In the genomic region with DNA sequence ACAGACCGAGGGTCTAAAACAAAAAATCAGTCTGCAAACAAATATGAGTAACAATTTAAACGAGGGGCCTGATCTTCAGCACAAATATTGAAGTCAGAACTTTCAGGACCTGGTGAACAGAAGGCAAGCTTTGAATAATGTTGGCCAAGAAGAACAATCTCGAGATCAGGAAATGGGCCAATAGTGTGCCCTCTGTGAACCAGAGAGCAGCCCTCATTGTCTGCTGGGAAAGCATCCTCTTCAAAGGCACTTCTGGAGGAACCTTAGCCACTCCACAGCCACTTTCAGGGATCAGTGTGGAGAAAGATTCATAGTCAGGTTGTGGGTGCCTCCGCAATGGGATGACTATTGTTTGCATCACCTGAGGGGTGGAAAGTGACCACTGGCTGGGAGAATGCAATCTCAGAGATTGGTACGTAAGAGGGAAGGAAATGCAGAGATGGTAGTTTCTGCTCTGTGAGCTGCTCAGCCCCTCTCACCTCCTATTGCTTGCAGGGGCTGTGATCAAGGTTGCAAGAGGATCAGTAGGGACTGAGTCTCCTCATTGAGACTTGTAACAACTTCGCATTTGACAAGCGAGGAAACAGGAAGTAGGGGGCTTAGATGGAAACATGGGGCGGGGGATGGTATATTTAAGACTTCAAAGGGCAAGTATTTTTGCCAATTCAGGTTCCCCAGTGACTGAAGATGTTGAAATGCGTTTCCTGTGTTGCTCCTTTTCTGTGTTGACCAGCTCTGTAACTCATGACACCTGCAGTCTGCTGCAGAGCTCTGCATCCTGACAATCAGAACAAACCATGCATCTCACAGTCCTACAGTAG, we compare ENCODE assay signal across 8 cellular contexts. TPM values are rescaled to one million over a fixed set of nuclear protein-coding genes. Genes with fewer than 3 reads are reported as not detected.
DNase-seq lines count a peak whose midpoint lies in the region; ATAC-seq, FAIRE-seq and TF ChIP-seq lines count a peak whose summit lies in the region.

No MANE protein-coding gene starts in this region.

- H3K9me3 ChIP-seq in BLaER1 (peaks cover 15% of the 10 kb centered on the region), keratinocyte (ENCODE audit: control insufficient read depth, low read depth, low read length) (no peaks in the 10 kb centered on the region)

- peaks cover 44% of the 10 kb centered on the region for H3K4me1 ChIP-seq in BLaER1
- peaks cover 36% of the 10 kb centered on the region for H3K4me1 ChIP-seq in keratinocyte (ENCODE audit: control insufficient read depth, extremely low read depth, insufficient read depth, low read length)

- H3K27me3 ChIP-seq in BLaER1 (no peaks in the 10 kb centered on the region), keratinocyte (ENCODE audit: control insufficient read depth, extremely low read depth, insufficient read depth, low read length) (no peaks in the 10 kb centered on the region)

- WGBS in lower leg skin, 2 donors, result 77 to 78% methylated on average over 9 of the region's 9 CpGs

- ATAC-seq in GM21786 (IDR thresholded peaks at IDR 0.05; ENCODE audit: unreplicated experiment), result peak; percentile 69
- ATAC-seq in HG03565 (IDR thresholded peaks at IDR 0.05; ENCODE audit: unreplicated experiment), result no peak

- peak overlapping the region; percentile 63; the same call in 1 of the 2 replicates for H3K9ac ChIP-seq in BLaER1
- H3K9ac ChIP-seq in keratinocyte (ENCODE audit: control insufficient read depth, extremely low read depth, insufficient read depth, low read length), result no peak overlapping the region

- FAIRE-seq in keratinocyte (lab: Jason Lieb, UNC), result peak; percentile 52

- no peak for TF ChIP-seq POLR2A in lower leg skin (IDR thresholded peaks at IDR 0.05)

- H3K36me3 ChIP-seq in BLaER1 (no peaks in the 10 kb centered on the region), keratinocyte (ENCODE audit: control insufficient read depth in 2 of 2, extremely low read depth in 1 of 2, insufficient read depth in 2 of 2, low read length in 2 of 2) (no peaks in the 10 kb centered on the region)

- dilution Hi-C loops in keratinocyte (cut with MboI; ENCODE audit: extremely low pct_ligation_motif_present, low sequenced_read_pairs), result no loop called here

- H3K27ac ChIP-seq in BLaER1 (peak overlapping the region; percentile 84), keratinocyte (ENCODE audit: control insufficient read depth, insufficient read depth, low read length) (no peak overlapping the region)

- TF ChIP-seq CTCF in keratinocyte (optimal IDR thresholded peaks at IDR 0.05 in 1 of 3, IDR thresholded peaks at IDR 0.05 in 1 of 3, conservative IDR thresholded peaks at IDR 0.05 in 1 of 3; ENCODE audit: extremely low read depth in 1 of 3, insufficient read depth in 2 of 3, low read length in 3 of 3) (no peak), lower leg skin (IDR thresholded peaks at IDR 0.05) (no peak)

- peak; percentile 13 for DNase-seq in SHP77 treated with DMSO at 0.1 percent for 48 hours (lab: John Stamatoyannopoulos, UW)
- DNase-seq in keratinocyte (ENCODE audit: low read depth, low spot score), result no peak
- no peak for DNase-seq in epidermal melanocyte (ENCODE audit: insufficient read length, low spot score)
- no peak for DNase-seq in GM19238 (ENCODE audit: insufficient read length, low spot score)
- no peak for DNase-seq in lower leg skin (ENCODE audit: low spot score in 2 of 2)

- H4K20me1 ChIP-seq in BLaER1, result no peaks in the 10 kb centered on the region
- H4K20me1 ChIP-seq in keratinocyte (ENCODE audit: control insufficient read depth, extremely low read depth, insufficient read depth, low read length), result no peaks in the 10 kb centered on the region

- H2AFZ ChIP-seq in keratinocyte (ENCODE audit: control insufficient read depth, low read length), result no peak overlapping the region

- no peaks in the 10 kb centered on the region for H3K79me2 ChIP-seq in keratinocyte (ENCODE audit: control insufficient read depth, insufficient read depth, low read length)

- no peaks in the 10 kb centered on the region for H3K9me1 ChIP-seq in keratinocyte (ENCODE audit: control insufficient read depth, extremely low read depth, insufficient read depth, low read length)

- intact Hi-C loops in lower leg skin (cut with DNase I; ENCODE audit: low total_unique reads), result no loop called here

- H3K4me3 ChIP-seq in BLaER1 (peak overlapping the region; percentile 26; the same call in 1 of the 2 replicates), keratinocyte (ENCODE audit: control insufficient read depth in 2 of 3, extremely low read depth in 1 of 3, insufficient read depth in 2 of 3, low read depth in 1 of 3, low read length in 3 of 3) (no peak overlapping the region), lower leg skin (ENCODE audit: low read depth, poor library complexity, severe bottlenecking) (no peak overlapping the region)

- H3K4me2 ChIP-seq in BLaER1 (peak overlapping the region; percentile 82), keratinocyte (ENCODE audit: control insufficient read depth, extremely low read depth, insufficient read depth, low read depth, low read length) (no peak overlapping the region)

RNA-seq across cellular contexts. Expression of gene IFRD1, which starts 28.4 kb away (rescaled TPM):
- 21.0 to 38.3 TPM (median 28.6 TPM) in 3 replicates for polyA plus RNA-seq in keratinocyte
- polyA plus RNA-seq in keratinocyte (2011; ENCODE audit: low read depth), result 166 TPM
- 12.9 and 26.5 TPM in 2 replicates for polyA plus RNA-seq in keratinocyte (2011; cell fraction: cytosol; rRNA removed)
- polyA plus RNA-seq in keratinocyte (2011; cell fraction: nucleus; rRNA removed), result 47.4 and 68.1 TPM in 2 replicates
- polyA plus RNA-seq in keratinocyte (2012; ENCODE audit: low replicate concordance), result 16.4 and 93.2 TPM in 2 replicates
- polyA minus RNA-seq in keratinocyte, result 3.8 to 28.9 TPM (median 14.3 TPM) in 3 replicates
- 8.1 TPM for polyA minus RNA-seq in keratinocyte (2011; cell fraction: cytosol; rRNA and poly(A)+ RNA removed)
- polyA minus RNA-seq in keratinocyte (2011; cell fraction: nucleus; rRNA and poly(A)+ RNA removed), result 36.2 and 46.7 TPM in 2 replicates
- total RNA-seq in lower leg skin, result 10 to 100 TPM; 29.6 to 37.3 (median 32.1) TPM

RNA-seq across cellular contexts. Expression of gene LSMEM1, which starts 58.9 kb away (rescaled TPM):
- 0.42 to 1.2 TPM (median 0.86 TPM) in 3 replicates for polyA plus RNA-seq in keratinocyte
- polyA plus RNA-seq in keratinocyte (2011; ENCODE audit: low read depth), result 17.7 TPM
- polyA plus RNA-seq in keratinocyte (2011; cell fraction: cytosol; rRNA removed), result 0.34 and 0.39 TPM in 2 replicates
- polyA plus RNA-seq in keratinocyte (2011; cell fraction: nucleus; rRNA removed), result 2.3 and 5.0 TPM in 2 replicates
- polyA plus RNA-seq in keratinocyte (2012; ENCODE audit: low replicate concordance), result 0.42 and 8.3 TPM in 2 replicates
- 0.40 to 1.7 TPM in 2 of 3 replicates, not detected in the other for polyA minus RNA-seq in keratinocyte
- polyA minus RNA-seq in keratinocyte (2011; cell fraction: cytosol; rRNA and poly(A)+ RNA removed), result not detected
- polyA minus RNA-seq in keratinocyte (2011; cell fraction: nucleus; rRNA and poly(A)+ RNA removed), result 1.9 and 4.5 TPM in 2 replicates
- 1 to 10 TPM in 2 of 4 donors, under 1 TPM in 2; 0.13 to 2.4 (median 0.81) TPM for total RNA-seq in lower leg skin
